Comparison of ENCODE assay signal across 16 cellular contexts in genomic region chr19:39243741-39244140, GRCh38. TPM values are rescaled to one million over a fixed set of nuclear protein-coding genes. Genes with fewer than 3 reads are reported as not detected.
"Had no signal": no experiment of that assay in that cellular context is flagged by ENCODE, and none has a peak within 500 bp of the region (broad histone marks: within the 10 kb centered on the region; RNA-seq: fewer than 3 reads in every experiment).

No MANE protein-coding gene starts in this region.

RNA-seq across cellular contexts. Expression of gene IFNL3, which starts 1.1 kb away (rescaled TPM):
- total RNA-seq: stomach, subcutaneous adipose tissue, suprapubic skin, temporal lobe, testis, thoracic aorta, thyroid gland, tibial nerve, transverse colon, upper lobe of left lung, upper lobe of right lung, ureter, urinary bladder, uterus, vagina had no signal
- polyA plus RNA-seq: stomach, urinary bladder had no signal

RNA-seq across cellular contexts. Expression of gene IFNL4, which starts 4.9 kb away (rescaled TPM):
- total RNA-seq: stomach, subcutaneous adipose tissue, suprapubic skin, temporal lobe, testis, thoracic aorta, thyroid gland, tibial nerve, transverse colon, upper lobe of left lung, upper lobe of right lung, ureter, urinary bladder, vagina had no signal
- polyA plus RNA-seq: stomach, urinary bladder had no signal

RNA-seq across cellular contexts. Expression of gene IFNL2, which starts 24.5 kb away (rescaled TPM):
- total RNA-seq: stomach, subcutaneous adipose tissue, suprapubic skin, temporal lobe, thoracic aorta, thyroid gland, tibial nerve, transverse colon, upper lobe of left lung, upper lobe of right lung, ureter, urinary bladder, uterus, vagina had no signal
- polyA plus RNA-seq: stomach, urinary bladder had no signal

RNA-seq across cellular contexts. Expression of gene SYCN, which starts 39.7 kb away (rescaled TPM):
- total RNA-seq: stomach, subcutaneous adipose tissue, suprapubic skin, temporal lobe, thoracic aorta, thyroid gland, transverse colon, upper lobe of right lung, ureter, urinary bladder, uterus, vagina had no signal
- polyA plus RNA-seq: thymus, urinary bladder had no signal

RNA-seq across cellular contexts. Expression of gene NCCRP1, which starts 47.0 kb away (rescaled TPM):
- total RNA-seq: stomach, subcutaneous adipose tissue, temporal lobe, tibial nerve, uterus had no signal
